In genomic region chr17:81400939-81401726, GRCh38 we compare ENCODE assay signal across 1 cellular context.
TF ChIP-seq lines count a peak whose summit lies in the region.

No MANE protein-coding gene starts in this region.

TF ChIP-seq in HEK293, 187 proteins besides CTCF, POLR2A, EP300 and RAD21 (continued from another document):
- TF ChIP-seq PATZ1 (tag by site-specific recombination; IDR thresholded peaks at IDR 0.05) (0 out of 2 replicates have a peak, but pooled peaks have one; percentile 27), PRDM1 (tag by site-specific recombination; IDR thresholded peaks at IDR 0.05) (peak; percentile 52), RBAK (tag by site-specific recombination; IDR thresholded peaks at IDR 0.05) (no peak), ZNF132 (tag by site-specific recombination; IDR thresholded peaks at IDR 0.05; ENCODE audit: borderline replicate concordance) (no peak), ZNF202 (tag by site-specific recombination; IDR thresholded peaks at IDR 0.05; ENCODE audit: borderline replicate concordance) (no peak)
